In the genomic region with DNA sequence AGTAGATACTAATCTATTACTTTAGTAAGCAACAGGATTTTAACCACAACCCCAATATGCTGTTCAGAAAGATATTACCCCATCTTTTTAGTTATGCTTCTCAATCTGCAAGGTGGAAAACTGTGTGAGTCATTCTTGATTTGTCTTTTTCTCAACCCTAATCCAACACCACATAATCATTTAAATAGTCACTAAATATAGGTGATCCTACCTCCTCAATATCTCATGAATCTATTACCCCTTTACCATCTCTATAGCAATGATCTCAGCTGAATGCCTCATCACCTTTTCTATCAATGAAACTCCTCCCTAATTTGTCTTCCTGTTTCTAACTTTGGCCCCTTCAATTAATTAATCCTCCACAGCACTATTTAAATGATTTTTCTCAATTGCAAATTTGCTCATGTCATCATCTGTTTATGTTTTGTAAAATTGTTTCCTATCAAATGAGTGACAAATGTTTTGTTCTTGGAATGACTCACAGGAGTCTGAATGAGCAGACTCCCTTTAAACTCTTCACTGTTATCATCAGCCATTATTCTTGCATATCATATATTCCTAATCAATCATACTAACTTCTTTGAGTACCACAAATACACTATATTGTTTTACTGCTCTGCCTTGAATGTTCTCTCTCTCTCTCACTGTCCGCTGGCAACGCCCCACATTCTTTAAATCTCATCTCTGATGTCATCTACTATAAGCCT, we compare ENCODE assay signal across 29 cellular contexts.
"Had no signal": no experiment of that assay in that cellular context is flagged by ENCODE, and none has a peak within 500 bp of the region (broad histone marks: within the 10 kb centered on the region; RNA-seq: fewer than 3 reads in every experiment).

No MANE protein-coding gene starts in this region.

- H3K27me3 Mint-ChIP-seq: activated CD4-positive, alpha-beta memory T cell treated with anti-CD3 and anti-CD28 coated beads, Interleukin-2, amount 10 ng/mL, durations not matched to agents 7 days and 5 days; activated CD4-positive, alpha-beta T cell treated with anti-CD3 and anti-CD28 coated beads, Interleukin-2, amount 10 ng/mL, durations not matched to agents 7 days and 5 days; activated naive CD8-positive, alpha-beta T cell treated with anti-CD3 and anti-CD28 coated beads for 36 hours; naive B cell; progenitor cell of endocrine pancreas; stimulated activated naive B cell treated with anti-CD40 and anti-IgM and Interleukin-4, amounts not matched to agents 10 μg/mL and 1 μg/mL and 100 μg/mL, for 72 hours had no signal

- H3K4me3 ChIP-seq: adrenal gland, ascending aorta, coronary artery, ovary, stomach, suprapubic skin, tibial nerve had no signal

- H3K27ac ChIP-seq: brain microvascular endothelial cell, neutrophil, ovary, suprapubic skin had no signal

- DNase-seq: activated CD4-positive, alpha-beta memory T cell treated with anti-CD3 and anti-CD28 coated beads, Interleukin-2, amount 10 ng/mL, durations not matched to agents 7 days and 5 days; activated CD4-positive, alpha-beta T cell treated with anti-CD3 and anti-CD28 coated beads, Interleukin-2, amount 10 ng/mL, durations not matched to agents 7 days and 5 days; activated CD4-positive, CD25-positive, alpha-beta regulatory T cell; activated effector memory CD4-positive, alpha-beta T cell treated with anti-CD3 and anti-CD28 coated beads, Interleukin-2, amount 50 U/mL, for 16 hours; activated naive CD4-positive, alpha-beta T cell treated with anti-CD3 and anti-CD28 coated beads for 36 hours; activated naive CD8-positive, alpha-beta T cell treated with anti-CD3 and anti-CD28 coated beads for 36 hours; adrenal gland; brain microvascular endothelial cell; foreskin melanocyte; islet precursor cell; left cardiac atrium; left ventricle myocardium superior; naive B cell; nephron progenitor cell; ovary; retina; small intestine; stimulated activated CD4-positive, alpha-beta T cell treated with anti-CD3 and anti-CD28 coated beads, Interleukin-4, amount 100 ng/mL, for 24 hours; stimulated activated CD8-positive, alpha-beta memory T cell treated with anti-CD3 and anti-CD28 coated beads, Interleukin-4, amount 100 ng/mL, for 48 hours; stimulated activated naive B cell treated with anti-CD40 and anti-IgM and Interleukin-4, amounts not matched to agents 10 μg/mL and 1 μg/mL and 100 μg/mL, for 72 hours; stomach had no signal

- H3K4me3 Mint-ChIP-seq: activated CD4-positive, alpha-beta memory T cell treated with anti-CD3 and anti-CD28 coated beads, Interleukin-2, amount 10 ng/mL, durations not matched to agents 7 days and 5 days; activated CD4-positive, alpha-beta T cell treated with anti-CD3 and anti-CD28 coated beads, Interleukin-2, amount 10 ng/mL, durations not matched to agents 7 days and 5 days; activated naive CD4-positive, alpha-beta T cell treated with anti-CD3 and anti-CD28 coated beads for 36 hours; activated naive CD8-positive, alpha-beta T cell treated with anti-CD3 and anti-CD28 coated beads for 36 hours; naive B cell; nephron progenitor cell; stimulated activated naive B cell treated with anti-CD40 and anti-IgM and Interleukin-4, amounts not matched to agents 10 μg/mL and 1 μg/mL and 100 μg/mL, for 72 hours had no signal

- FAIRE-seq: small intestine had no signal

- H3K9me3 Mint-ChIP-seq: activated CD4-positive, alpha-beta memory T cell treated with anti-CD3 and anti-CD28 coated beads, Interleukin-2, amount 10 ng/mL, durations not matched to agents 7 days and 5 days; activated CD4-positive, alpha-beta T cell treated with anti-CD3 and anti-CD28 coated beads, Interleukin-2, amount 10 ng/mL, durations not matched to agents 7 days and 5 days; activated naive CD4-positive, alpha-beta T cell treated with anti-CD3 and anti-CD28 coated beads for 36 hours; activated naive CD8-positive, alpha-beta T cell treated with anti-CD3 and anti-CD28 coated beads for 36 hours; naive B cell; nephron progenitor cell; stimulated activated naive B cell treated with anti-CD40 and anti-IgM and Interleukin-4, amounts not matched to agents 10 μg/mL and 1 μg/mL and 100 μg/mL, for 72 hours had no signal

- H3K9me3 ChIP-seq: adrenal gland, ascending aorta, neutrophil, ovary, stomach, suprapubic skin, tibial nerve had no signal

- H3K27ac Mint-ChIP-seq: activated CD4-positive, alpha-beta memory T cell treated with anti-CD3 and anti-CD28 coated beads, Interleukin-2, amount 10 ng/mL, durations not matched to agents 7 days and 5 days; activated CD4-positive, alpha-beta T cell treated with anti-CD3 and anti-CD28 coated beads, Interleukin-2, amount 10 ng/mL, durations not matched to agents 7 days and 5 days; activated naive CD4-positive, alpha-beta T cell treated with anti-CD3 and anti-CD28 coated beads for 36 hours; activated naive CD8-positive, alpha-beta T cell treated with anti-CD3 and anti-CD28 coated beads for 36 hours; naive B cell; nephron progenitor cell; progenitor cell of endocrine pancreas; stimulated activated naive B cell treated with anti-CD40 and anti-IgM and Interleukin-4, amounts not matched to agents 10 μg/mL and 1 μg/mL and 100 μg/mL, for 72 hours had no signal

- H3K27me3 ChIP-seq: adrenal gland, ascending aorta, brain microvascular endothelial cell, neutrophil, ovary, stomach, suprapubic skin, tibial nerve had no signal

- ATAC-seq: esophagus mucosa; left cardiac atrium; left ventricle myocardium superior; sciatic nerve; stimulated activated naive B cell treated with anti-CD40 and anti-IgM and Interleukin-4, amounts not matched to agents 10 μg/mL and 1 μg/mL and 100 μg/mL, for 72 hours had no signal

- H3K4me1 ChIP-seq: suprapubic skin had no signal

- H3K36me3 ChIP-seq: ovary had no signal
